In the genomic region with DNA sequence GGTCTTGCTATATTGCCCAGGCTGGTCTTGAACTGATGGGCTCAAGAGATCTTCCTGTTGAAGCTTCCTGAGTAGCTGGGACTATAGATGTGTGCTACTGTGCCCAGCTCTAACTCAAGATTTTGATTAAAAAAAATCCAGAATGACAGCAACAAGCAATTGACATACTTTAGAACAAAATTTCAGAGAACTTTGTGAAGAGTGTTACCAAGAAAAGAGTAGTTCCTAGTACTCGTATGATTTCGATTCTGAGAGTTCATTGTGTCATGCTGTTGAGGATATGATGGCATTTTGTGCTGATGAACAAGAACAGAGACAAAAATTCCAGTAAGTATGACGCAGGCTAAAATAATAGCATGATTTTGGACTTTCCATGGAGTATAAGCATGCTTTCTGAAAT, we compare ENCODE assay signal across 25 cellular contexts.
DNase-seq lines count a peak whose midpoint lies in the region; ATAC-seq lines count a peak whose summit lies in the region.
"Had no signal": no experiment of that assay in that cellular context is flagged by ENCODE, and none has a peak within 500 bp of the region (broad histone marks: within the 10 kb centered on the region; RNA-seq: fewer than 3 reads in every experiment).

No MANE protein-coding gene starts in this region.

- peaks cover 44% of the 10 kb centered on the region for H3K36me3 ChIP-seq in CD4-positive, CD25-positive, alpha-beta regulatory T cell (ENCODE audit: control insufficient read depth, insufficient read depth, low read length)

- peaks cover 3% of the 10 kb centered on the region for H3K4me1 ChIP-seq in CD4-positive, CD25-positive, alpha-beta regulatory T cell (ENCODE audit: control insufficient read depth, insufficient read depth, low read length, poor library complexity, severe bottlenecking)
- H3K4me1 ChIP-seq: A549; BLaER1 treated with 17β-estradiol and CSF1 and Interleukin-3, amounts not matched to agents 10 nM and 100 nM; SJSA1 had no signal

- ATAC-seq in CD4-positive, CD25-positive, alpha-beta regulatory T cell (ENCODE audit: low read depth in 2 of 2): peak; percentile 60 to 69
- ATAC-seq in T-helper 17 cell (no peak), GM21528 (IDR thresholded peaks at IDR 0.05; ENCODE audit: low FRiP score, unreplicated experiment) (no peak)
- peak; percentile 33 for ATAC-seq in activated naive CD8-positive, alpha-beta T cell treated with anti-CD3 and anti-CD28 coated beads, Interleukin-2, amount 50 U/mL, for 24 hours
- ATAC-seq: A549, HCT116 had no signal

- no peak for DNase-seq in activated T-cell treated with anti-CD3 and anti-CD28 coated beads, Interleukin-2, amount 50 U/mL, for 24 hours
- no peak for DNase-seq in activated T-cell treated with anti-CD3 and anti-CD28 coated beads, Interleukin-2, amount 50 U/mL, for 48 hours
- DNase-seq in CD4-positive, CD25-positive, alpha-beta regulatory T cell: peak in 1 of 3 donors; percentile 77
- DNase-seq in T-helper 17 cell (no peak), NCI-H510A (lab: John Stamatoyannopoulos, UW) (no peak)
- DNase-seq in activated naive CD8-positive, alpha-beta T cell treated with anti-CD3 and anti-CD28 coated beads, Interleukin-2, amount 50 U/mL, for 24 hours: no peak
- DNase-seq: AML-193; CD4-positive, alpha-beta memory T cell; COR-L47; KBM-7; MV-4-11; NCI-H1105; NCI-H1436 treated with DMSO at 0.1 percent for 48 hours; NCI-H187 treated with DMSO at 0.1 percent for 48 hours; NCI-H526; NCI-H82; NK-92 treated with Interleukin-12 subunit alpha and Interleukin-12 subunit beta, amount 100 ng/mL, for 24 hours; PC-9; Right ventricle myocardium superior; RPMI8226 had no signal

- H3K9me3 ChIP-seq in CD4-positive, CD25-positive, alpha-beta regulatory T cell (ENCODE audit: control insufficient read depth in 2 of 2, low read length in 2 of 2): no peaks in the 10 kb centered on the region
- no peaks in the 10 kb centered on the region for H3K9me3 ChIP-seq in T-helper 17 cell (ENCODE audit: control insufficient read depth, low read length, poor library complexity, severe bottlenecking)
- H3K9me3 ChIP-seq: A549; BLaER1 treated with 17β-estradiol and CSF1 and Interleukin-3, amounts not matched to agents 10 nM and 100 nM; SJSA1 had no signal

- peak overlapping the region; percentile 72 for H3K27ac Mint-ChIP-seq in activated T-cell treated with anti-CD3 and anti-CD28 coated beads, Interleukin-2, amount 50 U/mL, for 24 hours
- no peak overlapping the region for H3K27ac Mint-ChIP-seq in CD4-positive, CD25-positive, alpha-beta regulatory T cell
- peak overlapping the region; percentile 77 for H3K27ac Mint-ChIP-seq in T-helper 17 cell
- H3K27ac Mint-ChIP-seq in activated naive CD8-positive, alpha-beta T cell treated with anti-CD3 and anti-CD28 coated beads, Interleukin-2, amount 50 U/mL, for 24 hours: peak overlapping the region; percentile 6

- H3K4me3 ChIP-seq in CD4-positive, CD25-positive, alpha-beta regulatory T cell (ENCODE audit: low read depth, low read length): no peak overlapping the region
- H3K4me3 ChIP-seq: A549; BLaER1 treated with 17β-estradiol and CSF1 and Interleukin-3, amounts not matched to agents 10 nM and 100 nM; PC-9; SJSA1 had no signal

- H3K27me3 Mint-ChIP-seq in activated T-cell treated with anti-CD3 and anti-CD28 coated beads, Interleukin-2, amount 50 U/mL, for 24 hours: no peaks in the 10 kb centered on the region
- no peaks in the 10 kb centered on the region for H3K27me3 Mint-ChIP-seq in CD4-positive, CD25-positive, alpha-beta regulatory T cell
- no peaks in the 10 kb centered on the region for H3K27me3 Mint-ChIP-seq in T-helper 17 cell
- no peaks in the 10 kb centered on the region for H3K27me3 Mint-ChIP-seq in activated naive CD8-positive, alpha-beta T cell treated with anti-CD3 and anti-CD28 coated beads, Interleukin-2, amount 50 U/mL, for 24 hours
- H3K27me3 Mint-ChIP-seq: CD4-positive, alpha-beta memory T cell had no signal

- no peaks in the 10 kb centered on the region for H3K9me3 Mint-ChIP-seq in activated T-cell treated with anti-CD3 and anti-CD28 coated beads, Interleukin-2, amount 50 U/mL, for 24 hours
- H3K9me3 Mint-ChIP-seq in CD4-positive, CD25-positive, alpha-beta regulatory T cell: no peaks in the 10 kb centered on the region
- no peaks in the 10 kb centered on the region for H3K9me3 Mint-ChIP-seq in activated naive CD8-positive, alpha-beta T cell treated with anti-CD3 and anti-CD28 coated beads, Interleukin-2, amount 50 U/mL, for 24 hours
- H3K9me3 Mint-ChIP-seq: CD4-positive, alpha-beta memory T cell had no signal

- no peak overlapping the region for H3K27ac ChIP-seq in CD4-positive, CD25-positive, alpha-beta regulatory T cell (ENCODE audit: insufficient read depth, low read length, poor library complexity, severe bottlenecking)
- H3K27ac ChIP-seq: A549; BLaER1 treated with 17β-estradiol and CSF1 and Interleukin-3, amounts not matched to agents 10 nM and 100 nM; PC-9; SJSA1 had no signal

- no peaks in the 10 kb centered on the region for H3K27me3 ChIP-seq in CD4-positive, CD25-positive, alpha-beta regulatory T cell (ENCODE audit: control insufficient read depth, insufficient read depth, low read length)
- H3K27me3 ChIP-seq: BLaER1 treated with 17β-estradiol and CSF1 and Interleukin-3, amounts not matched to agents 10 nM and 100 nM; SJSA1 had no signal

- H3K36me3 Mint-ChIP-seq in activated T-cell treated with anti-CD3 and anti-CD28 coated beads, Interleukin-2, amount 50 U/mL, for 24 hours (ENCODE audit: low read depth): peaks cover 73% of the 10 kb centered on the region
- H3K36me3 Mint-ChIP-seq in CD4-positive, CD25-positive, alpha-beta regulatory T cell: peaks cover 30% of the 10 kb centered on the region
- H3K36me3 Mint-ChIP-seq in T-helper 17 cell (ENCODE audit: low read depth): peaks cover 11% of the 10 kb centered on the region
- peaks cover 30% of the 10 kb centered on the region for H3K36me3 Mint-ChIP-seq in activated naive CD8-positive, alpha-beta T cell treated with anti-CD3 and anti-CD28 coated beads, Interleukin-2, amount 50 U/mL, for 24 hours (ENCODE audit: low read depth)

- peaks cover 19% of the 10 kb centered on the region for H3K4me1 Mint-ChIP-seq in activated T-cell treated with anti-CD3 and anti-CD28 coated beads, Interleukin-2, amount 50 U/mL, for 24 hours (ENCODE audit: low read depth)
- peaks cover 7 to 23% (median 15%) of the 10 kb centered on the region in 4 donors for H3K4me1 Mint-ChIP-seq in CD4-positive, CD25-positive, alpha-beta regulatory T cell
- H3K4me1 Mint-ChIP-seq in T-helper 17 cell: peaks cover 17% of the 10 kb centered on the region
- H3K4me1 Mint-ChIP-seq in activated naive CD8-positive, alpha-beta T cell treated with anti-CD3 and anti-CD28 coated beads, Interleukin-2, amount 50 U/mL, for 24 hours: peaks cover 9% of the 10 kb centered on the region

- H3K4me3 Mint-ChIP-seq in activated T-cell treated with anti-CD3 and anti-CD28 coated beads, Interleukin-2, amount 50 U/mL, for 24 hours: no peak overlapping the region
- no peak overlapping the region for H3K4me3 Mint-ChIP-seq in CD4-positive, CD25-positive, alpha-beta regulatory T cell
- no peak overlapping the region for H3K4me3 Mint-ChIP-seq in T-helper 17 cell
- H3K4me3 Mint-ChIP-seq in activated naive CD8-positive, alpha-beta T cell treated with anti-CD3 and anti-CD28 coated beads, Interleukin-2, amount 50 U/mL, for 24 hours: no peak overlapping the region
- H3K4me3 Mint-ChIP-seq: CD4-positive, alpha-beta memory T cell had no signal

Comparison
In these comparisons a context has a peak if more than half of its experiments do, and no peak if none do; other contexts are left out.
1. H3K27ac Mint-ChIP-seq: peak in activated T-cell treated with anti-CD3 and anti-CD28 coated beads, Interleukin-2, amount 50 U/mL, for 24 hours (single experiment), T-helper 17 cell (single experiment) and activated naive CD8-positive, alpha-beta T cell treated with anti-CD3 and anti-CD28 coated beads, Interleukin-2, amount 50 U/mL, for 24 hours (single experiment); none in CD4-positive, CD25-positive, alpha-beta regulatory T cell (0 of 3).
2. ATAC-seq: peak in CD4-positive, CD25-positive, alpha-beta regulatory T cell (2 of 2) and activated naive CD8-positive, alpha-beta T cell treated with anti-CD3 and anti-CD28 coated beads, Interleukin-2, amount 50 U/mL, for 24 hours (single experiment); none in T-helper 17 cell (single experiment) and GM21528 (single experiment).